In the genomic region with DNA sequence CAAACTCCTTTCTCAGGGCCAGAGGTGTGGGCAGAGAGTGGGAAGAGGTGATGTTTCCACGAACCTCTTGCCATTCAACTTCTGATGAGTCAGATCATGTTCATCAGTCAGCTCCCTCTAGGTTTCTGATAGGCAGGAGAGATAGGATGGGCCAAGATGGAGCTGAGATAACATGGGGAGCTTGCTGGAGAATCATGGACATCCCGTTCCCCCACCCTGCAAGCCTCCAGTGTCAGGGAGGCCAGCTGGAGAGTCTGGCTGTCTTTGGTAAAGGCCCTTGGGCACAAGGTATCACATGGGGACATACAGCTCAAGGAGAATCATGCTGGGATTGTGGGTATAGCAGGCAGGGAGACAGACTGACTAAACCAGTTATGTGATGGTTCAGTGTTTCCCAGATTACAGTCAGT, we compare ENCODE assay signal across 25 cellular contexts.
DNase-seq lines count a peak whose midpoint lies in the region; ATAC-seq, FAIRE-seq and TF ChIP-seq lines count a peak whose summit lies in the region.
"Had no signal": no experiment of that assay in that cellular context is flagged by ENCODE, and none has a peak within 500 bp of the region (broad histone marks: within the 10 kb centered on the region; RNA-seq: fewer than 3 reads in every experiment).

No MANE protein-coding gene starts in this region.

- ATAC-seq in RWPE2 (ENCODE audit: low read depth) (peak; percentile 48), heart left ventricle (peak; percentile 29 to 49 (median 38)), pancreas (peak in 3 of 4 donors; percentile 20 to 32 (median 22))
- ATAC-seq: activated CD8-positive, alpha-beta T cell treated with anti-CD3 and anti-CD28 coated beads, Interleukin-2, amount 10 ng/mL, durations not matched to agents 7 days and 5 days; activated T-cell treated with anti-CD3 and anti-CD28 coated beads, Interleukin-2, amount 50 U/mL, for 4 hours; CD8-positive, alpha-beta T cell; natural killer cell had no signal

- no peaks in the 10 kb centered on the region for H3K9me3 ChIP-seq in RWPE2 (ENCODE audit: severe bottlenecking)
- no peaks in the 10 kb centered on the region for H3K9me3 ChIP-seq in heart left ventricle
- no peaks in the 10 kb centered on the region for H3K9me3 ChIP-seq in pancreas
- H3K9me3 ChIP-seq: ascending aorta had no signal

- H3K27ac Mint-ChIP-seq in type B pancreatic cell: no peak overlapping the region
- H3K27ac Mint-ChIP-seq: activated B cell treated with CpG ODN at 0.5 μM for 24 hours; activated CD8-positive, alpha-beta T cell treated with anti-CD3 and anti-CD28 coated beads, Interleukin-2, amount 10 ng/mL, durations not matched to agents 7 days and 5 days; CD8-positive, alpha-beta T cell; endodermal cell; natural killer cell; progenitor cell of endocrine pancreas; T-helper 1 cell treated with Interleukin-12 subunit alpha and Interleukin-12 subunit beta and Interleukin-4 antibody, amounts not matched to agents 30 μg/mL and 1 μg/mL, for 36 hours had no signal

- no peak for FAIRE-seq in pancreas (lab: Jason Lieb, UNC)
- FAIRE-seq: islet of Langerhans had no signal

- peaks cover 14% of the 10 kb centered on the region for H3K4me1 Mint-ChIP-seq in type B pancreatic cell (ENCODE audit: unreplicated experiment)
- H3K4me1 Mint-ChIP-seq: activated B cell treated with CpG ODN at 0.5 μM for 24 hours, natural killer cell had no signal

- H3K4me3 Mint-ChIP-seq in type B pancreatic cell: no peak overlapping the region
- H3K4me3 Mint-ChIP-seq: activated B cell treated with CpG ODN at 0.5 μM for 24 hours; activated CD8-positive, alpha-beta T cell treated with anti-CD3 and anti-CD28 coated beads, Interleukin-2, amount 10 ng/mL, durations not matched to agents 7 days and 5 days; activated T-cell treated with anti-CD3 and anti-CD28 coated beads, Interleukin-2, amount 50 U/mL, for 4 hours; CD8-positive, alpha-beta T cell; endodermal cell; natural killer cell; T-helper 1 cell treated with Interleukin-12 subunit alpha and Interleukin-12 subunit beta and Interleukin-4 antibody, amounts not matched to agents 30 μg/mL and 1 μg/mL, for 36 hours had no signal

- H3K4me3 ChIP-seq in RWPE2 (ENCODE audit: severe bottlenecking) (no peak overlapping the region), heart left ventricle (no peak overlapping the region), pancreas (no peak overlapping the region)
- H3K4me3 ChIP-seq: ascending aorta, smooth muscle cell had no signal

- H3K27me3 ChIP-seq in RWPE2 (ENCODE audit: insufficient read depth, poor library complexity, severe bottlenecking) (no peaks in the 10 kb centered on the region), heart left ventricle (no peaks in the 10 kb centered on the region), pancreas (no peaks in the 10 kb centered on the region)
- H3K27me3 ChIP-seq: ascending aorta had no signal

- no peak for TF ChIP-seq POLR2A in heart left ventricle (IDR thresholded peaks at IDR 0.05)

- no peak overlapping the region for H3K27ac ChIP-seq in RWPE2 (ENCODE audit: poor library complexity, severe bottlenecking)
- H3K27ac ChIP-seq in heart left ventricle: peak overlapping the region in 11 of 12 donors; percentile 41 to 82 (median 79)
- H3K27ac ChIP-seq in pancreas: no peak overlapping the region
- H3K27ac ChIP-seq: ascending aorta had no signal

- H3K9me3 Mint-ChIP-seq in type B pancreatic cell: no peaks in the 10 kb centered on the region
- H3K9me3 Mint-ChIP-seq: activated B cell treated with CpG ODN at 0.5 μM for 24 hours; activated T-cell treated with anti-CD3 and anti-CD28 coated beads, Interleukin-2, amount 50 U/mL, for 4 hours; CD8-positive, alpha-beta T cell; endodermal cell; natural killer cell; T-helper 1 cell treated with Interleukin-12 subunit alpha and Interleukin-12 subunit beta and Interleukin-4 antibody, amounts not matched to agents 30 μg/mL and 1 μg/mL, for 36 hours had no signal

- H3K4me1 ChIP-seq in RWPE2 (ENCODE audit: insufficient read depth, poor library complexity, severe bottlenecking) (no peaks in the 10 kb centered on the region), heart left ventricle (peaks cover 0 to 26% (median 12%) of the 10 kb centered on the region in 12 donors), pancreas (peaks cover 0 to 8% (median 0%) of the 10 kb centered on the region in 3 donors)
- H3K4me1 ChIP-seq: ascending aorta had no signal

- H3K36me3 Mint-ChIP-seq in type B pancreatic cell: no peaks in the 10 kb centered on the region
- H3K36me3 Mint-ChIP-seq: CD8-positive, alpha-beta T cell; natural killer cell had no signal

- H3K27me3 Mint-ChIP-seq in type B pancreatic cell: peaks cover 7% of the 10 kb centered on the region

- WGBS in heart left ventricle, 4 donors: 66 to 81% (median 69%) methylated on average over 2 of the region's 2 CpGs
- 59 to 83% methylated on average over 2 of the region's 2 CpGs for WGBS in pancreas, 2 donors

- TF ChIP-seq CTCF in RWPE2 (IDR thresholded peaks at IDR 0.05; ENCODE audit: poor library complexity, severe bottlenecking) (no peak), heart left ventricle (IDR thresholded peaks at IDR 0.05) (no peak), pancreas (IDR thresholded peaks at IDR 0.05) (no peak), type B pancreatic cell (conservative IDR thresholded peaks at IDR 0.05) (no peak)

- DNase-seq in ELR (ENCODE audit: low read depth): peak; percentile 57
- no peak for DNase-seq in RWPE2 (ENCODE audit: low spot score)
- no peak for DNase-seq in heart left ventricle
- no peak for DNase-seq in pancreas
- no peak for DNase-seq in NCI-H2171 (lab: John Stamatoyannopoulos, UW)
- DNase-seq in HuH-7 (ENCODE audit: low spot score): no peak
- no peak for DNase-seq in type B pancreatic cell (ENCODE audit: extremely low spot score, unreplicated experiment)
- DNase-seq: activated B cell treated with CpG ODN at 0.5 μM for 24 hours; activated CD8-positive, alpha-beta T cell treated with anti-CD3 and anti-CD28 coated beads, Interleukin-2, amount 10 ng/mL, durations not matched to agents 7 days and 5 days; activated naive CD4-positive, alpha-beta T cell treated with anti-CD3 and anti-CD28 coated beads, Interleukin-2, amount 50 U/mL, for 16 hours; activated T-cell treated with anti-CD3 and anti-CD28 coated beads, Interleukin-2, amount 50 U/mL, for 4 hours; CD8-positive, alpha-beta T cell; DMS53; endodermal cell; mesendoderm; natural killer cell; NCI-H1048; NCI-H2029; SIG-M5; stimulated activated CD4-positive, alpha-beta T cell treated with anti-CD3 and anti-CD28 coated beads, Interleukin-4, amount 100 ng/mL, for 24 hours had no signal

- intact Hi-C loops in heart left ventricle (cut with DNase I): loop anchor here in 3 of 10 donors (5.0 to 10.0 kb wide), 3 partner anchors 60 to 80 kb away; no protein-coding TSS in a partner anchor
- intact Hi-C loops in pancreas (cut with DNase I): no loop called here

- H3K36me3 ChIP-seq in RWPE2 (ENCODE audit: low read depth): no peaks in the 10 kb centered on the region
- H3K36me3 ChIP-seq in heart left ventricle: no peaks in the 10 kb centered on the region
- no peaks in the 10 kb centered on the region for H3K36me3 ChIP-seq in pancreas
- H3K36me3 ChIP-seq: ascending aorta had no signal

Comparison
In these comparisons a context has a peak if more than half of its experiments do, and no peak if none do; other contexts are left out.
1. H3K27ac ChIP-seq: peak in heart left ventricle (11 of 12); none in RWPE2 (single experiment) and pancreas (0 of 4).
2. Peak in every context shown above with its lines, with median percentiles within 50 percentile points of each other: ATAC-seq.